8 cellular contexts compared by ENCODE assay signal in genomic region chr2:218323526-218324472, GRCh38. TPM values are rescaled to one million over a fixed set of nuclear protein-coding genes. Genes with fewer than 3 reads are reported as not detected.
DNase-seq lines count a peak whose midpoint lies in the region; ATAC-seq, FAIRE-seq and TF ChIP-seq lines count a peak whose summit lies in the region.

No MANE protein-coding gene starts in this region.

- H3K27me3 ChIP-seq in OCI-LY1 (ENCODE audit: insufficient read depth, low read length) (peaks cover 5% of the 10 kb centered on the region; the same call in 1 of the 2 replicates), HepG2 (ENCODE audit: control insufficient read depth in 1 of 2, insufficient read depth in 2 of 2, low read length in 2 of 2) (no peaks in the 10 kb centered on the region; a peak in 1 of 5 replicates), thyroid gland (no peaks in the 10 kb centered on the region)

- no peaks in the 10 kb centered on the region for H4K20me1 ChIP-seq in OCI-LY1 (ENCODE audit: insufficient read depth, low read length)
- no peaks in the 10 kb centered on the region for H4K20me1 ChIP-seq in HepG2 (ENCODE audit: insufficient read depth, low read length)

- H3K4me3 ChIP-seq in OCI-LY1 (ENCODE audit: low read depth, low read length, poor library complexity, severe bottlenecking) (peak overlapping the region; percentile 64), HepG2 (replicated peaks in 1 of 3; ENCODE audit: insufficient read depth in 1 of 3, low read depth in 2 of 3, low read length in 3 of 3) (peak overlapping the region; percentile 64 to 99 (median 78)), thyroid gland (replicated peaks in 1 of 3) (peak overlapping the region; percentile 7 to 63 (median 47))

- H3K79me2 ChIP-seq in OCI-LY1 (ENCODE audit: insufficient read depth, low read length) (no peaks in the 10 kb centered on the region), HepG2 (ENCODE audit: insufficient read depth, low read length) (no peaks in the 10 kb centered on the region)

- TF ChIP-seq EP300 in HepG2 (IDR thresholded peaks at IDR 0.05; ENCODE audit: low read depth in 2 of 2, low read length in 2 of 2) (peak in 1 of 2 experiments; percentile 33; a peak in 1 of 4 replicates), HepG2 (CRISPR knock-in tag; IDR thresholded peaks at IDR 0.05; ENCODE audit: borderline replicate concordance) (no peak)

- TF ChIP-seq POLR2A in HepG2 (IDR thresholded peaks at IDR 0.05; ENCODE audit: insufficient read depth in 1 of 2, low read depth in 2 of 2, low read length in 2 of 2) (peak; percentile 54 to 65; a peak in 3 of 4 replicates), thyroid gland (IDR thresholded peaks at IDR 0.05) (peak in 1 of 2 donors; percentile 18)

- peaks cover 22% of the 10 kb centered on the region for H3K4me1 ChIP-seq in OCI-LY1 (ENCODE audit: insufficient read depth, low read length, severe bottlenecking)
- H3K4me1 ChIP-seq in HepG2 (ENCODE audit: insufficient read depth, low read length): peaks cover 35% of the 10 kb centered on the region
- H3K4me1 ChIP-seq in thyroid gland: peaks cover 17 to 38% of the 10 kb centered on the region in 2 donors

- H3K36me3 Mint-ChIP-seq in T-helper 1 cell treated with Interleukin-12 subunit alpha and Interleukin-12 subunit beta and Interleukin-4 antibody, amounts not matched to agents 30 μg/mL and 1 μg/mL, for 36 hours (ENCODE audit: low read depth): no peaks in the 10 kb centered on the region

- WGBS in HepG2 (ENCODE audit: low lambda C conversion rate): under 1% methylated on average over 24 of the region's 24 CpGs
- 11 to 13% methylated on average over 24 of the region's 24 CpGs for WGBS in thyroid gland, 2 donors

- in situ Hi-C loops in HepG2 (cut with HindIII; ENCODE audit: extremely low pct_ligation_motif_present, low pct_unique_long_range_greater_than_20kb): no loop called here

- H3K9me3 ChIP-seq in OCI-LY1 (ENCODE audit: low read length) (no peaks in the 10 kb centered on the region), HepG2 (ENCODE audit: low read length) (no peaks in the 10 kb centered on the region), thyroid gland (no peaks in the 10 kb centered on the region)

- POLR2A ChIA-PET in HepG2 (lab: Yijun Ruan, JAX): interaction anchor here (0.6 to 3.7 kb wide), 24 partner anchors 8 to 244 kb away, joined by 3 to 66 read pairs (median 8); partner anchors contain the start of genes AAMP, CATIP, CTDSP1 and PNKD

- H3K36me3 ChIP-seq in OCI-LY1 (ENCODE audit: insufficient read depth, low read length) (no peaks in the 10 kb centered on the region), HepG2 (replicated peaks in 1 of 2; ENCODE audit: control insufficient read depth in 1 of 2, insufficient read depth in 2 of 2, low read length in 2 of 2) (no peaks in the 10 kb centered on the region; a peak in 1 of 5 replicates), thyroid gland (no peaks in the 10 kb centered on the region)

- TF ChIP-seq CTCF in OCI-LY1 (IDR thresholded peaks at IDR 0.05; ENCODE audit: low read length) (no peak), HepG2 (CRISPR knock-in tag; IDR thresholded peaks at IDR 0.05) (no peak; the same call in 1 of the 2 replicates), thyroid gland (IDR thresholded peaks at IDR 0.05) (no peak)

- no peak overlapping the region for H3K27ac ChIP-seq in OCI-LY1 (ENCODE audit: low read depth, low read length, poor library complexity, severe bottlenecking)
- peak overlapping the region; percentile 87 for H3K27ac ChIP-seq in HepG2 (ENCODE audit: extremely low read length, insufficient read depth, low read length)
- peak overlapping the region; percentile 70 to 93 (median 79) for H3K27ac ChIP-seq in thyroid gland

- peak; percentile 67 for FAIRE-seq in HepG2 (lab: Jason Lieb, UNC)

- TF ChIP-seq RAD21 in HepG2 (CRISPR knock-in tag; IDR thresholded peaks at IDR 0.05): no peak

- H3K4me3 Mint-ChIP-seq in T-helper 1 cell treated with Interleukin-12 subunit alpha and Interleukin-12 subunit beta and Interleukin-4 antibody, amounts not matched to agents 30 μg/mL and 1 μg/mL, for 36 hours: peak overlapping the region; percentile 79

- H3K4me1 Mint-ChIP-seq in T-helper 1 cell treated with Interleukin-12 subunit alpha and Interleukin-12 subunit beta and Interleukin-4 antibody, amounts not matched to agents 30 μg/mL and 1 μg/mL, for 36 hours (ENCODE audit: low read depth): peaks cover 16% of the 10 kb centered on the region

- no peaks in the 10 kb centered on the region for H3K9me2 ChIP-seq in OCI-LY1 (ENCODE audit: low read depth, low read length)

- no peaks in the 10 kb centered on the region for H3K9me3 Mint-ChIP-seq in T-helper 1 cell treated with Interleukin-12 subunit alpha and Interleukin-12 subunit beta and Interleukin-4 antibody, amounts not matched to agents 30 μg/mL and 1 μg/mL, for 36 hours

- DNase-seq in T-helper 1 cell (no peak), cerebellar cortex (ENCODE audit: low spot score) (peak; percentile 64), HepG2 (ENCODE audit: low spot score) (peak; percentile 66), thyroid gland (peak; percentile 59 to 68)
- no peak for DNase-seq in stimulated activated CD4-positive, alpha-beta T cell treated with anti-CD3 and anti-CD28 coated beads, Interleukin-2, amount 100 ng/mL, for 48 hours
- DNase-seq in activated CD4-positive, alpha-beta T cell treated with anti-CD3 and anti-CD28 coated beads, Interleukin-2, amount 50 U/mL, for 1 hour: no peak

- H3K27ac Mint-ChIP-seq in T-helper 1 cell treated with Interleukin-12 subunit alpha and Interleukin-12 subunit beta and Interleukin-4 antibody, amounts not matched to agents 30 μg/mL and 1 μg/mL, for 36 hours: no peak overlapping the region

- TSS peak; percentile 83 for BruUV-seq in HepG2 (replicated peaks; lab: Mats Ljungman, UMichigan)

- H3K4me2 ChIP-seq in OCI-LY1 (ENCODE audit: low read length) (peak overlapping the region; percentile 70), HepG2 (ENCODE audit: low read depth, low read length) (peak overlapping the region; percentile 91)

- no peak overlapping the region for H2AFZ ChIP-seq in OCI-LY1 (ENCODE audit: low read length)
- H2AFZ ChIP-seq in HepG2 (ENCODE audit: low read length): peak overlapping the region; percentile 20

- H3F3A ChIP-seq in OCI-LY1 (ENCODE audit: insufficient read depth, low read length): no peaks in the 10 kb centered on the region; the same call in 1 of the 2 replicates

- H3K27me3 Mint-ChIP-seq in T-helper 1 cell treated with Interleukin-12 subunit alpha and Interleukin-12 subunit beta and Interleukin-4 antibody, amounts not matched to agents 30 μg/mL and 1 μg/mL, for 36 hours (ENCODE audit: low read depth): peaks cover 34% of the 10 kb centered on the region

- peak; percentile 53 for ATAC-seq in HepG2

- CTCF ChIA-PET in HepG2 (lab: Yijun Ruan, JAX; ENCODE audit: low intra/inter-chr PET ratio, low total read pairs): no interaction called here

- H3K9ac ChIP-seq in OCI-LY1 (ENCODE audit: low read length) (peak overlapping the region; percentile 21; the same call in 1 of the 2 replicates), HepG2 (ENCODE audit: insufficient read depth, low read depth, low read length) (peak overlapping the region; percentile 84)

- intact Hi-C loops in HepG2 (cut with micrococcal nuclease; ENCODE audit: unreplicated experiment): loop anchor here (2.0 kb wide), 2 partner anchors 31 to 73 kb away; partner anchors contain the start of gene TMBIM1
- intact Hi-C loops in thyroid gland (cut with DNase I): no loop called here

RNA-seq across cellular contexts. Expression of gene TMBIM1, which starts 31.5 kb away (rescaled TPM):
- 69.7 and 139 TPM in 2 replicates for total RNA-seq in HepG2 (2016; rRNA removed; fragmentation: Illumina TruSeq; extraction: Trizol)
- 37.2 and 38.6 TPM in 2 replicates for total RNA-seq in HepG2 (2016; cell fraction: cytosol; rRNA removed; fragmentation: Illumina TruSeq; extraction: Trizol; ENCODE audit: low read depth)
- 57.8 and 142 TPM in 2 replicates for total RNA-seq in HepG2 (2016; cell fraction: insoluble cytoplasmic fraction; rRNA removed; fragmentation: Illumina TruSeq; extraction: Trizol)
- total RNA-seq in HepG2 (2016; cell fraction: membrane; rRNA removed; fragmentation: Illumina TruSeq; extraction: Trizol): 88.3 and 90.4 TPM in 2 replicates
- 108 and 128 TPM in 2 replicates for total RNA-seq in HepG2 (2016; cell fraction: nucleus; rRNA removed; fragmentation: Illumina TruSeq; extraction: Trizol)
- polyA plus RNA-seq in HepG2 (2011; rRNA removed): 127 and 181 TPM in 2 replicates
- 146 and 187 TPM in 2 replicates for polyA plus RNA-seq in HepG2 (2011; cell fraction: cytosol; rRNA removed)
- polyA plus RNA-seq in HepG2 (2011; cell fraction: nucleus; rRNA removed): 207 and 243 TPM in 2 replicates
- 254 and 390 TPM in 2 replicates for polyA plus RNA-seq in HepG2 (2012)
- polyA plus RNA-seq in HepG2 (2016; cell fraction: cytosol; fragmentation: Illumina TruSeq; extraction: Trizol; ENCODE audit: low read depth): 33.9 and 35.7 TPM in 2 replicates
- 56.2 and 61.3 TPM in 2 replicates for polyA plus RNA-seq in HepG2 (2016; cell fraction: insoluble cytoplasmic fraction; fragmentation: Illumina TruSeq; extraction: Trizol; ENCODE audit: low read depth)
- polyA plus RNA-seq in HepG2 (2016; cell fraction: membrane; fragmentation: Illumina TruSeq; extraction: Trizol; ENCODE audit: low read depth): 62.1 and 66.4 TPM in 2 replicates
- 152 and 156 TPM in 2 replicates for polyA plus RNA-seq in HepG2 (2016; cell fraction: nucleus; fragmentation: Illumina TruSeq; extraction: Trizol; ENCODE audit: insufficient read depth, low read depth)
- 19.4 and 315 TPM in 2 replicates for polyA minus RNA-seq in HepG2 (2011; rRNA and poly(A)+ RNA removed; ENCODE audit: low replicate concordance)
- 88.2 and 133 TPM in 2 replicates for polyA minus RNA-seq in HepG2 (2011; cell fraction: cytosol; rRNA and poly(A)+ RNA removed)
- 37.2 and 64.6 TPM in 2 replicates for polyA minus RNA-seq in HepG2 (2011; cell fraction: nucleus; rRNA and poly(A)+ RNA removed)
- 100 to 1,000 TPM; 272 to 341 (median 287) TPM for total RNA-seq in thyroid gland

RNA-seq across cellular contexts. Expression of gene CATIP, which starts 32.9 kb away (rescaled TPM):
- total RNA-seq in HepG2 (2016; rRNA removed; fragmentation: Illumina TruSeq; extraction: Trizol) (0.22 TPM in 1 of 2 replicates, not detected in the other), thyroid gland (1 to 10 TPM in 3 of 4 donors, under 1 TPM in 1; 0.54 to 5.5 (median 2.9) TPM)
- 0.35 TPM in 1 of 2 replicates, not detected in the other for total RNA-seq in HepG2 (2016; cell fraction: cytosol; rRNA removed; fragmentation: Illumina TruSeq; extraction: Trizol; ENCODE audit: low read depth)
- 0.15 TPM in 1 of 2 replicates, not detected in the other for total RNA-seq in HepG2 (2016; cell fraction: insoluble cytoplasmic fraction; rRNA removed; fragmentation: Illumina TruSeq; extraction: Trizol)
- total RNA-seq in HepG2 (2016; cell fraction: membrane; rRNA removed; fragmentation: Illumina TruSeq; extraction: Trizol): 0.38 and 0.49 TPM in 2 replicates
- not detected in 2 replicates for total RNA-seq in HepG2 (2016; cell fraction: nucleus; rRNA removed; fragmentation: Illumina TruSeq; extraction: Trizol)
- 0.07 and 0.09 TPM in 2 replicates for polyA plus RNA-seq in HepG2 (2011; rRNA removed)
- polyA plus RNA-seq in HepG2 (2011; cell fraction: cytosol; rRNA removed): 0.09 and 0.15 TPM in 2 replicates
- polyA plus RNA-seq in HepG2 (2011; cell fraction: nucleus; rRNA removed): 0.48 and 0.87 TPM in 2 replicates
- polyA plus RNA-seq in HepG2 (2012): 0.15 TPM in 1 of 2 replicates, not detected in the other
- not detected in 2 replicates for polyA plus RNA-seq in HepG2 (2016; cell fraction: cytosol; fragmentation: Illumina TruSeq; extraction: Trizol; ENCODE audit: low read depth)
- not detected in 2 replicates for polyA plus RNA-seq in HepG2 (2016; cell fraction: insoluble cytoplasmic fraction; fragmentation: Illumina TruSeq; extraction: Trizol; ENCODE audit: low read depth)
- polyA plus RNA-seq in HepG2 (2016; cell fraction: membrane; fragmentation: Illumina TruSeq; extraction: Trizol; ENCODE audit: low read depth): not detected in 2 replicates
- not detected in 2 replicates for polyA plus RNA-seq in HepG2 (2016; cell fraction: nucleus; fragmentation: Illumina TruSeq; extraction: Trizol; ENCODE audit: insufficient read depth, low read depth)
- polyA minus RNA-seq in HepG2 (2011; rRNA and poly(A)+ RNA removed; ENCODE audit: low replicate concordance): 0.36 TPM in 1 of 2 replicates, not detected in the other
- not detected in 2 replicates for polyA minus RNA-seq in HepG2 (2011; cell fraction: cytosol; rRNA and poly(A)+ RNA removed)
- 1.4 TPM in 1 of 2 replicates, not detected in the other for polyA minus RNA-seq in HepG2 (2011; cell fraction: nucleus; rRNA and poly(A)+ RNA removed)

RNA-seq across cellular contexts. Expression of gene PNKD, which starts 53.5 kb away (rescaled TPM):
- total RNA-seq in HepG2 (2016; rRNA removed; fragmentation: Illumina TruSeq; extraction: Trizol): 50.0 and 55.9 TPM in 2 replicates
- 21.6 and 27.3 TPM in 2 replicates for total RNA-seq in HepG2 (2016; cell fraction: cytosol; rRNA removed; fragmentation: Illumina TruSeq; extraction: Trizol; ENCODE audit: low read depth)
- total RNA-seq in HepG2 (2016; cell fraction: insoluble cytoplasmic fraction; rRNA removed; fragmentation: Illumina TruSeq; extraction: Trizol): 48.3 and 59.8 TPM in 2 replicates
- 30.6 and 30.7 TPM in 2 replicates for total RNA-seq in HepG2 (2016; cell fraction: membrane; rRNA removed; fragmentation: Illumina TruSeq; extraction: Trizol)
- 34.2 and 39.5 TPM in 2 replicates for total RNA-seq in HepG2 (2016; cell fraction: nucleus; rRNA removed; fragmentation: Illumina TruSeq; extraction: Trizol)
- 78.0 and 80.4 TPM in 2 replicates for polyA plus RNA-seq in HepG2 (2011; rRNA removed)
- polyA plus RNA-seq in HepG2 (2011; cell fraction: cytosol; rRNA removed): 48.4 and 76.6 TPM in 2 replicates
- polyA plus RNA-seq in HepG2 (2011; cell fraction: nucleus; rRNA removed): 76.3 and 77.5 TPM in 2 replicates
- 59.5 and 60.9 TPM in 2 replicates for polyA plus RNA-seq in HepG2 (2012)
- polyA plus RNA-seq in HepG2 (2016; cell fraction: cytosol; fragmentation: Illumina TruSeq; extraction: Trizol; ENCODE audit: low read depth): 24.9 and 29.3 TPM in 2 replicates
- 58.0 and 59.1 TPM in 2 replicates for polyA plus RNA-seq in HepG2 (2016; cell fraction: insoluble cytoplasmic fraction; fragmentation: Illumina TruSeq; extraction: Trizol; ENCODE audit: low read depth)
- polyA plus RNA-seq in HepG2 (2016; cell fraction: membrane; fragmentation: Illumina TruSeq; extraction: Trizol; ENCODE audit: low read depth): 31.6 and 35.4 TPM in 2 replicates
- polyA plus RNA-seq in HepG2 (2016; cell fraction: nucleus; fragmentation: Illumina TruSeq; extraction: Trizol; ENCODE audit: insufficient read depth, low read depth): 73.5 and 80.9 TPM in 2 replicates
- polyA minus RNA-seq in HepG2 (2011; rRNA and poly(A)+ RNA removed; ENCODE audit: low replicate concordance): 33.3 and 44.2 TPM in 2 replicates
- 15.5 and 20.7 TPM in 2 replicates for polyA minus RNA-seq in HepG2 (2011; cell fraction: cytosol; rRNA and poly(A)+ RNA removed)
- polyA minus RNA-seq in HepG2 (2011; cell fraction: nucleus; rRNA and poly(A)+ RNA removed): 9.7 and 10.9 TPM in 2 replicates
- total RNA-seq in thyroid gland: 100 to 1,000 TPM in 1 of 4 donors, 10 to 100 TPM in 3; 57.0 to 110 (median 81.8) TPM

RNA-seq across cellular contexts. Expression of gene AAMP, which starts 53.9 kb away (rescaled TPM):
- total RNA-seq in HepG2 (2016; rRNA removed; fragmentation: Illumina TruSeq; extraction: Trizol) (186 and 241 TPM in 2 replicates), thyroid gland (100 to 1,000 TPM in 3 of 4 donors, 10 to 100 TPM in 1; 86.9 to 175 (median 121) TPM)
- 26.6 and 29.2 TPM in 2 replicates for total RNA-seq in HepG2 (2016; cell fraction: cytosol; rRNA removed; fragmentation: Illumina TruSeq; extraction: Trizol; ENCODE audit: low read depth)
- 202 and 247 TPM in 2 replicates for total RNA-seq in HepG2 (2016; cell fraction: insoluble cytoplasmic fraction; rRNA removed; fragmentation: Illumina TruSeq; extraction: Trizol)
- 56.8 and 59.3 TPM in 2 replicates for total RNA-seq in HepG2 (2016; cell fraction: membrane; rRNA removed; fragmentation: Illumina TruSeq; extraction: Trizol)
- total RNA-seq in HepG2 (2016; cell fraction: nucleus; rRNA removed; fragmentation: Illumina TruSeq; extraction: Trizol): 85.4 and 91.7 TPM in 2 replicates
- 110 and 119 TPM in 2 replicates for polyA plus RNA-seq in HepG2 (2011; rRNA removed)
- 138 and 202 TPM in 2 replicates for polyA plus RNA-seq in HepG2 (2011; cell fraction: cytosol; rRNA removed)
- 161 and 181 TPM in 2 replicates for polyA plus RNA-seq in HepG2 (2011; cell fraction: nucleus; rRNA removed)
- 99.2 and 104 TPM in 2 replicates for polyA plus RNA-seq in HepG2 (2012)
- polyA plus RNA-seq in HepG2 (2016; cell fraction: cytosol; fragmentation: Illumina TruSeq; extraction: Trizol; ENCODE audit: low read depth): 13.9 and 16.0 TPM in 2 replicates
- 224 and 231 TPM in 2 replicates for polyA plus RNA-seq in HepG2 (2016; cell fraction: insoluble cytoplasmic fraction; fragmentation: Illumina TruSeq; extraction: Trizol; ENCODE audit: low read depth)
- polyA plus RNA-seq in HepG2 (2016; cell fraction: membrane; fragmentation: Illumina TruSeq; extraction: Trizol; ENCODE audit: low read depth): 30.9 and 33.2 TPM in 2 replicates
- 127 and 131 TPM in 2 replicates for polyA plus RNA-seq in HepG2 (2016; cell fraction: nucleus; fragmentation: Illumina TruSeq; extraction: Trizol; ENCODE audit: insufficient read depth, low read depth)
- 41.5 and 143 TPM in 2 replicates for polyA minus RNA-seq in HepG2 (2011; rRNA and poly(A)+ RNA removed; ENCODE audit: low replicate concordance)
- 58.2 and 63.3 TPM in 2 replicates for polyA minus RNA-seq in HepG2 (2011; cell fraction: cytosol; rRNA and poly(A)+ RNA removed)
- polyA minus RNA-seq in HepG2 (2011; cell fraction: nucleus; rRNA and poly(A)+ RNA removed): 39.9 and 43.6 TPM in 2 replicates

RNA-seq across cellular contexts. Expression of gene SLC11A1, which starts 58.3 kb away (rescaled TPM):
- total RNA-seq in HepG2 (2016; rRNA removed; fragmentation: Illumina TruSeq; extraction: Trizol) (0.21 and 0.33 TPM in 2 replicates), thyroid gland (10 to 100 TPM in 2 of 4 donors, 1 to 10 TPM in 2; 1.7 to 14.5 (median 10.1) TPM)
- total RNA-seq in HepG2 (2016; cell fraction: cytosol; rRNA removed; fragmentation: Illumina TruSeq; extraction: Trizol; ENCODE audit: low read depth): 0.26 and 0.51 TPM in 2 replicates
- total RNA-seq in HepG2 (2016; cell fraction: insoluble cytoplasmic fraction; rRNA removed; fragmentation: Illumina TruSeq; extraction: Trizol): 0.18 and 0.22 TPM in 2 replicates
- 0.31 TPM in 2 replicates for total RNA-seq in HepG2 (2016; cell fraction: membrane; rRNA removed; fragmentation: Illumina TruSeq; extraction: Trizol)
- 0.19 and 0.71 TPM in 2 replicates for total RNA-seq in HepG2 (2016; cell fraction: nucleus; rRNA removed; fragmentation: Illumina TruSeq; extraction: Trizol)
- 2.3 and 2.5 TPM in 2 replicates for polyA plus RNA-seq in HepG2 (2011; rRNA removed)
- polyA plus RNA-seq in HepG2 (2011; cell fraction: cytosol; rRNA removed): 1.1 and 1.2 TPM in 2 replicates
- polyA plus RNA-seq in HepG2 (2011; cell fraction: nucleus; rRNA removed): 11.6 and 19.0 TPM in 2 replicates
- 1.5 and 3.8 TPM in 2 replicates for polyA plus RNA-seq in HepG2 (2012)
- 0.26 and 0.40 TPM in 2 replicates for polyA plus RNA-seq in HepG2 (2016; cell fraction: cytosol; fragmentation: Illumina TruSeq; extraction: Trizol; ENCODE audit: low read depth)
- polyA plus RNA-seq in HepG2 (2016; cell fraction: insoluble cytoplasmic fraction; fragmentation: Illumina TruSeq; extraction: Trizol; ENCODE audit: low read depth): 0.09 and 0.23 TPM in 2 replicates
- polyA plus RNA-seq in HepG2 (2016; cell fraction: membrane; fragmentation: Illumina TruSeq; extraction: Trizol; ENCODE audit: low read depth): 0.26 and 0.42 TPM in 2 replicates
- 0.23 and 0.79 TPM in 2 replicates for polyA plus RNA-seq in HepG2 (2016; cell fraction: nucleus; fragmentation: Illumina TruSeq; extraction: Trizol; ENCODE audit: insufficient read depth, low read depth)
- 0.14 and 2.9 TPM in 2 replicates for polyA minus RNA-seq in HepG2 (2011; rRNA and poly(A)+ RNA removed; ENCODE audit: low replicate concordance)
- 0.35 and 1.5 TPM in 2 replicates for polyA minus RNA-seq in HepG2 (2011; cell fraction: cytosol; rRNA and poly(A)+ RNA removed)
- polyA minus RNA-seq in HepG2 (2011; cell fraction: nucleus; rRNA and poly(A)+ RNA removed): 3.7 and 5.4 TPM in 2 replicates

Comparison
In these comparisons a context has a peak if more than half of its experiments do, and no peak if none do; other contexts are left out.
1. DNase-seq: peak in cerebellar cortex (single experiment), HepG2 (single experiment) and thyroid gland (2 of 2); none in T-helper 1 cell (0 of 5), stimulated activated CD4-positive, alpha-beta T cell treated with anti-CD3 and anti-CD28 coated beads, Interleukin-2, amount 100 ng/mL, for 48 hours (0 of 2) and activated CD4-positive, alpha-beta T cell treated with anti-CD3 and anti-CD28 coated beads, Interleukin-2, amount 50 U/mL, for 1 hour (single experiment).
2. Peak in every context shown above with its lines, with median percentiles within 50 percentile points of each other: H3K4me3 ChIP-seq.